In genomic region chr3:170997966-170998913, GRCh38 we compare ENCODE assay signal across 1 cellular context.
A peak's percentile ranks its signal among the peaks of the same experiment; 100 is the strongest.
TF ChIP-seq lines count a peak whose summit lies in the region.

No MANE protein-coding gene starts in this region.

TF ChIP-seq in HepG2, 621 proteins besides CTCF, POLR2A, EP300 and RAD21 (continued from another document and continues in another):
- TF ChIP-seq ZNF609 (CRISPR knock-in tag; IDR thresholded peaks at IDR 0.05; ENCODE audit: borderline replicate concordance) = peak; percentile 72; the same call in 1 of the 2 replicates
- TF ChIP-seq HIVEP1 (CRISPR knock-in tag; IDR thresholded peaks at IDR 0.05) = no peak
- no peak for TF ChIP-seq PLRG1 (conservative IDR thresholded peaks at IDR 0.05)
- no peak for TF ChIP-seq FOXK1 (CRISPR knock-in tag; IDR thresholded peaks at IDR 0.05; ENCODE audit: borderline replicate concordance, low read depth)
- TF ChIP-seq PPARG (CRISPR knock-in tag; conservative IDR thresholded peaks at IDR 0.05) = peak; percentile 85
- peak; percentile 52; the same call in 1 of the 2 replicates for TF ChIP-seq KAT8 (CRISPR knock-in tag; IDR thresholded peaks at IDR 0.05)
- TF ChIP-seq YEATS4 (CRISPR knock-in tag; IDR thresholded peaks at IDR 0.05; ENCODE audit: borderline replicate concordance) = peak; percentile 48; the same call in 1 of the 2 replicates
- 0 out of 2 replicates have a peak, but pooled peaks have one; percentile 30 for TF ChIP-seq JUN (CRISPR knock-in tag; IDR thresholded peaks at IDR 0.05)
- TF ChIP-seq ONECUT2 (CRISPR knock-in tag; IDR thresholded peaks at IDR 0.05) = peak; percentile 39; the same call in 1 of the 2 replicates
- peak; percentile 90 for TF ChIP-seq ZGPAT (CRISPR knock-in tag; IDR thresholded peaks at IDR 0.05)
- no peak for TF ChIP-seq ATF3 (CRISPR knock-in tag; IDR thresholded peaks at IDR 0.05)
- peak; percentile 78; the same call in 1 of the 2 replicates for TF ChIP-seq MIXL1 (CRISPR knock-in tag; IDR thresholded peaks at IDR 0.05)
- peak; percentile 23; the same call in 1 of the 2 replicates for TF ChIP-seq KLF12 (CRISPR knock-in tag; IDR thresholded peaks at IDR 0.05; ENCODE audit: borderline replicate concordance)
- peak; percentile 30; the same call in 1 of the 2 replicates for TF ChIP-seq MAFF (IDR thresholded peaks at IDR 0.05; ENCODE audit: low read depth, low read length)
- peak; percentile 76 for TF ChIP-seq TEAD3 (CRISPR knock-in tag; optimal IDR thresholded peaks at IDR 0.05; ENCODE audit: borderline replicate concordance)
- TF ChIP-seq ERF (CRISPR knock-in tag; IDR thresholded peaks at IDR 0.05) = peak; percentile 74
- TF ChIP-seq LCORL (IDR thresholded peaks at IDR 0.05) = 0 out of 2 replicates have a peak, but pooled peaks have one; percentile 37
- TF ChIP-seq LCORL (CRISPR knock-in tag; IDR thresholded peaks at IDR 0.05) = peak; percentile 81
- TF ChIP-seq MBD4 (IDR thresholded peaks at IDR 0.05; ENCODE audit: borderline replicate concordance, low read length) = peak; percentile 24; the same call in 1 of the 2 replicates
- 0 out of 2 replicates have a peak, but pooled peaks have one; percentile 30 for TF ChIP-seq SIX4 (CRISPR knock-in tag; IDR thresholded peaks at IDR 0.05)
- peak; percentile 38; the same call in 1 of the 2 replicates for TF ChIP-seq ATF1 (CRISPR knock-in tag; IDR thresholded peaks at IDR 0.05)
- peak; percentile 99 for TF ChIP-seq BCL6 (CRISPR knock-in tag; IDR thresholded peaks at IDR 0.05)
- TF ChIP-seq SSRP1 (CRISPR knock-in tag; IDR thresholded peaks at IDR 0.05) = no peak
- TF ChIP-seq HDAC1 (CRISPR knock-in tag; IDR thresholded peaks at IDR 0.05) = peak; percentile 43
- TF ChIP-seq ZNF468 (CRISPR knock-in tag; IDR thresholded peaks at IDR 0.05) = no peak
- TF ChIP-seq SKI (IDR thresholded peaks at IDR 0.05; ENCODE audit: partially characterized antibody) = peak; percentile 41
- no peak for TF ChIP-seq SIN3A (IDR thresholded peaks at IDR 0.05; ENCODE audit: borderline replicate concordance, low read depth, low read length)
- 0 out of 2 replicates have a peak, but pooled peaks have one; percentile 17 for TF ChIP-seq ZNF234 (CRISPR knock-in tag; conservative IDR thresholded peaks at IDR 0.05)
- TF ChIP-seq DMAP1 (CRISPR knock-in tag; IDR thresholded peaks at IDR 0.05) = peak; percentile 63; the same call in 1 of the 2 replicates
- peak; percentile 23; the same call in 1 of the 2 replicates for TF ChIP-seq ZNF784 (CRISPR knock-in tag; IDR thresholded peaks at IDR 0.05; ENCODE audit: borderline replicate concordance)
- no peak for TF ChIP-seq ZC3H4 (CRISPR knock-in tag; IDR thresholded peaks at IDR 0.05; ENCODE audit: borderline replicate concordance)
- peak; percentile 86; the same call in 1 of the 2 replicates for TF ChIP-seq FOXJ3 (CRISPR knock-in tag; IDR thresholded peaks at IDR 0.05; ENCODE audit: borderline replicate concordance)
- TF ChIP-seq CEBPB (IDR thresholded peaks at IDR 0.05; ENCODE audit: borderline replicate concordance, low read depth, low read length) = 0 out of 2 replicates have a peak, but pooled peaks have one; percentile 42
- TF ChIP-seq ZBTB3 (CRISPR knock-in tag; IDR thresholded peaks at IDR 0.05; ENCODE audit: borderline replicate concordance, low read depth) = no peak
- 0 out of 2 replicates have a peak, but pooled peaks have one; percentile 44 for TF ChIP-seq SOX13 (IDR thresholded peaks at IDR 0.05)
- peak in 1 of 2 experiments; percentile 81; a peak in 2 of 4 replicates for TF ChIP-seq SOX13 (CRISPR knock-in tag; conservative IDR thresholded peaks at IDR 0.05 in 1 of 2, IDR thresholded peaks at IDR 0.05 in 1 of 2)
- TF ChIP-seq STAT5B (CRISPR knock-in tag; IDR thresholded peaks at IDR 0.05) = no peak
- TF ChIP-seq HHEX (CRISPR knock-in tag; IDR thresholded peaks at IDR 0.05) = peak; percentile 60; the same call in 1 of the 2 replicates
- no peak for TF ChIP-seq ZNF556 (CRISPR knock-in tag; IDR thresholded peaks at IDR 0.05; ENCODE audit: borderline replicate concordance)
- TF ChIP-seq, protein P1, sequence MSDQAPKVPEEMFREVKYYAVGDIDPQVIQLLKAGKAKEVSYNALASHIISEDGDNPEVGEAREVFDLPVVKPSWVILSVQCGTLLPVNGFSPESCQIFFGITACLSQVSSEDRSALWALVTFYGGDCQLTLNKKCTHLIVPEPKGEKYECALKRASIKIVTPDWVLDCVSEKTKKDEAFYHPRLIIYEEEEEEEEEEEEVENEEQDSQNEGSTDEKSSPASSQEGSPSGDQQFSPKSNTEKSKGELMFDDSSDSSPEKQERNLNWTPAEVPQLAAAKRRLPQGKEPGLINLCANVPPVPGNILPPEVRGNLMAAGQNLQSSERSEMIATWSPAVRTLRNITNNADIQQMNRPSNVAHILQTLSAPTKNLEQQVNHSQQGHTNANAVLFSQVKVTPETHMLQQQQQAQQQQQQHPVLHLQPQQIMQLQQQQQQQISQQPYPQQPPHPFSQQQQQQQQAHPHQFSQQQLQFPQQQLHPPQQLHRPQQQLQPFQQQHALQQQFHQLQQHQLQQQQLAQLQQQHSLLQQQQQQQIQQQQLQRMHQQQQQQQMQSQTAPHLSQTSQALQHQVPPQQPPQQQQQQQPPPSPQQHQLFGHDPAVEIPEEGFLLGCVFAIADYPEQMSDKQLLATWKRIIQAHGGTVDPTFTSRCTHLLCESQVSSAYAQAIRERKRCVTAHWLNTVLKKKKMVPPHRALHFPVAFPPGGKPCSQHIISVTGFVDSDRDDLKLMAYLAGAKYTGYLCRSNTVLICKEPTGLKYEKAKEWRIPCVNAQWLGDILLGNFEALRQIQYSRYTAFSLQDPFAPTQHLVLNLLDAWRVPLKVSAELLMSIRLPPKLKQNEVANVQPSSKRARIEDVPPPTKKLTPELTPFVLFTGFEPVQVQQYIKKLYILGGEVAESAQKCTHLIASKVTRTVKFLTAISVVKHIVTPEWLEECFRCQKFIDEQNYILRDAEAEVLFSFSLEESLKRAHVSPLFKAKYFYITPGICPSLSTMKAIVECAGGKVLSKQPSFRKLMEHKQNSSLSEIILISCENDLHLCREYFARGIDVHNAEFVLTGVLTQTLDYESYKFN (CRISPR knock-in tag; conservative IDR thresholded peaks at IDR 0.05) = peak; percentile 92
- peak; percentile 91 for TF ChIP-seq PHF21A (CRISPR knock-in tag; IDR thresholded peaks at IDR 0.05)
- peak; percentile 40; the same call in 1 of the 2 replicates for TF ChIP-seq HOXD1 (CRISPR knock-in tag; IDR thresholded peaks at IDR 0.05)
- TF ChIP-seq, protein P2, sequence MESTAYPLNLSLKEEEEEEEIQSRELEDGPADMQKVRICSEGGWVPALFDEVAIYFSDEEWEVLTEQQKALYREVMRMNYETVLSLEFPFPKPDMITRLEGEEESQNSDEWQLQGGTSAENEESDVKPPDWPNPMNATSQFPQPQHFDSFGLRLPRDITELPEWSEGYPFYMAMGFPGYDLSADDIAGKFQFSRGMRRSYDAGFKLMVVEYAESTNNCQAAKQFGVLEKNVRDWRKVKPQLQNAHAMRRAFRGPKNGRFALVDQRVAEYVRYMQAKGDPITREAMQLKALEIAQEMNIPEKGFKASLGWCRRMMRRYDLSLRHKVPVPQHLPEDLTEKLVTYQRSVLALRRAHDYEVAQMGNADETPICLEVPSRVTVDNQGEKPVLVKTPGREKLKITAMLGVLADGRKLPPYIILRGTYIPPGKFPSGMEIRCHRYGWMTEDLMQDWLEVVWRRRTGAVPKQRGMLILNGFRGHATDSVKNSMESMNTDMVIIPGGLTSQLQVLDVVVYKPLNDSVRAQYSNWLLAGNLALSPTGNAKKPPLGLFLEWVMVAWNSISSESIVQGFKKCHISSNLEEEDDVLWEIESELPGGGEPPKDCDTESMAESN (CRISPR knock-in tag; conservative IDR thresholded peaks at IDR 0.05) = no peak
- TF ChIP-seq ZNF777 (CRISPR knock-in tag; IDR thresholded peaks at IDR 0.05) = no peak
- 0 out of 2 replicates have a peak, but pooled peaks have one; percentile 27 for TF ChIP-seq NKX3-1 (CRISPR knock-in tag; IDR thresholded peaks at IDR 0.05)
- peak; percentile 72; the same call in 1 of the 2 replicates for TF ChIP-seq ZSCAN29 (CRISPR knock-in tag; conservative IDR thresholded peaks at IDR 0.05)
- TF ChIP-seq NCOR1 (IDR thresholded peaks at IDR 0.05; ENCODE audit: borderline replicate concordance, low read length) = peak; percentile 81; the same call in 1 of the 2 replicates
- TF ChIP-seq KDM6A (CRISPR knock-in tag; IDR thresholded peaks at IDR 0.05; ENCODE audit: low read depth) = peak; percentile 46
- TF ChIP-seq ZSCAN9 (CRISPR knock-in tag; IDR thresholded peaks at IDR 0.05; ENCODE audit: borderline replicate concordance) = peak; percentile 63; the same call in 1 of the 2 replicates
- no peak for TF ChIP-seq SMAD9 (CRISPR knock-in tag; IDR thresholded peaks at IDR 0.05)
- TF ChIP-seq MTA3 (CRISPR knock-in tag; IDR thresholded peaks at IDR 0.05) = no peak
- peak; percentile 38; the same call in 1 of the 2 replicates for TF ChIP-seq ZNF639 (CRISPR knock-in tag; conservative IDR thresholded peaks at IDR 0.05)
- peak; percentile 69; the same call in 1 of the 2 replicates for TF ChIP-seq KDM3A (CRISPR knock-in tag; IDR thresholded peaks at IDR 0.05; ENCODE audit: low read depth)
